ENCODE assay signal across 20 cellular contexts in genomic region chr15:93476491-93477176, GRCh38.
A peak's percentile ranks its signal among the peaks of the same experiment; 100 is the strongest.
DNase-seq lines count a peak whose midpoint lies in the region; ATAC-seq and TF ChIP-seq lines count a peak whose summit lies in the region.
"Had no signal": no experiment of that assay in that cellular context is flagged by ENCODE, and none has a peak within 500 bp of the region (broad histone marks: within the 10 kb centered on the region; RNA-seq: fewer than 3 reads in every experiment).

No MANE protein-coding gene starts in this region.

- POLR2A ChIA-PET in MCF 10A (lab: Yijun Ruan, JAX) = no interaction called here

- H2AK5ac ChIP-seq in neuronal stem cell (ENCODE audit: low read depth, low read length) = no peak overlapping the region

- H3K18ac ChIP-seq in neuronal stem cell (ENCODE audit: low read length) = no peak overlapping the region

- H3K4me3 Mint-ChIP-seq in MCF 10A (ENCODE audit: unreplicated experiment) (no peak overlapping the region), endodermal cell (no peak overlapping the region)
- H3K4me3 Mint-ChIP-seq: B cell; CD4-positive, CD25-positive, alpha-beta regulatory T cell had no signal

- no peak overlapping the region for H2BK5ac ChIP-seq in neuronal stem cell (ENCODE audit: low read length)

- no peak overlapping the region for H2BK15ac ChIP-seq in neuronal stem cell (ENCODE audit: low read length)

- WGBS in endodermal cell (ENCODE audit: insufficient coverage in 1 of 2, insufficient read length in 1 of 2), 2 experiments = 63 to 75% methylated on average over 3 to 8 of the region's 8 CpGs
- no CpG with 5 or more reads among the region's 8 CpGs for WGBS in iPS DF 6.9 (ENCODE audit: insufficient coverage, insufficient read length)
- no CpG with 5 or more reads among the region's 8 CpGs for WGBS in neuronal stem cell (ENCODE audit: extremely low coverage in 2 of 2, insufficient read length in 2 of 2, insufficient replicate concordance in 1 of 2), 2 donors

- H3K36me3 Mint-ChIP-seq in MCF 10A (ENCODE audit: insufficient read depth, unreplicated experiment) = peaks cover 7% of the 10 kb centered on the region
- peaks cover 4% of the 10 kb centered on the region for H3K36me3 Mint-ChIP-seq in endodermal cell (ENCODE audit: low read depth)
- H3K36me3 Mint-ChIP-seq: CD4-positive, CD25-positive, alpha-beta regulatory T cell had no signal

- no peak overlapping the region for H2AFZ ChIP-seq in neuronal stem cell (ENCODE audit: low read length)
- H2AFZ ChIP-seq: PC-9 had no signal

- no peak overlapping the region for H3K9ac ChIP-seq in endodermal cell (ENCODE audit: extremely low read depth, low read length, poor library complexity, severe bottlenecking)
- H3K9ac ChIP-seq in neuronal stem cell (ENCODE audit: low read depth, low read length, poor library complexity) = no peak overlapping the region

- H3K27me3 Mint-ChIP-seq in MCF 10A (ENCODE audit: insufficient read depth, unreplicated experiment) = no peaks in the 10 kb centered on the region
- H3K27me3 Mint-ChIP-seq in endodermal cell (ENCODE audit: insufficient read depth) = peaks cover 9% of the 10 kb centered on the region
- H3K27me3 Mint-ChIP-seq: B cell; CD4-positive, CD25-positive, alpha-beta regulatory T cell had no signal

- H4K8ac ChIP-seq in neuronal stem cell (ENCODE audit: low read depth, low read length) = no peak overlapping the region

- no peak overlapping the region for H4K91ac ChIP-seq in neuronal stem cell (ENCODE audit: low read depth, low read length, poor library complexity)

- H3K36me3 ChIP-seq in breast epithelium (no peaks in the 10 kb centered on the region), endodermal cell (ENCODE audit: control insufficient read depth, insufficient read depth, low read length) (no peaks in the 10 kb centered on the region), iPS DF 6.9 (ENCODE audit: control insufficient read depth, insufficient read depth, low read length) (no peaks in the 10 kb centered on the region), neuronal stem cell (replicated peaks in 1 of 2; ENCODE audit: control insufficient read depth in 2 of 2, insufficient read depth in 2 of 2, low read length in 2 of 2) (peaks cover 0 to 19% of the 10 kb centered on the region in 2 donors)

- ATAC-seq in GM18520 (IDR thresholded peaks at IDR 0.05; ENCODE audit: unreplicated experiment) (no peak), GM18505 (IDR thresholded peaks at IDR 0.05; ENCODE audit: unreplicated experiment) (no peak)
- ATAC-seq: HepG2 had no signal

- no peak overlapping the region for H2BK120ac ChIP-seq in neuronal stem cell (ENCODE audit: low read depth, low read length)

- H3K27ac ChIP-seq in breast epithelium (no peak overlapping the region), endodermal cell (ENCODE audit: low read depth, low read length) (peak overlapping the region; percentile 42), iPS DF 6.9 (ENCODE audit: low read length) (peak overlapping the region; percentile 78), neuronal stem cell (replicated peaks; ENCODE audit: low read length) (peak overlapping the region; percentile 84)
- H3K27ac ChIP-seq: 22Rv1, PC-9 had no signal

- H3K9me3 Mint-ChIP-seq in MCF 10A (ENCODE audit: unreplicated experiment) (no peaks in the 10 kb centered on the region), endodermal cell (peaks cover 9% of the 10 kb centered on the region)

- H3K4me3 ChIP-seq in breast epithelium = no peak overlapping the region
- no peak overlapping the region for H3K4me3 ChIP-seq in endodermal cell (ENCODE audit: low read length)
- H3K4me3 ChIP-seq in iPS DF 6.9 (ENCODE audit: low read length) = no peak overlapping the region
- H3K4me3 ChIP-seq in neuronal stem cell (ENCODE audit: low read length in 2 of 2) = no peak overlapping the region
- H3K4me3 ChIP-seq: PC-9 had no signal

- TF ChIP-seq POLR2A in breast epithelium (IDR thresholded peaks at IDR 0.05) = no peak
- no peak for TF ChIP-seq POLR2A in GM18505 (IDR thresholded peaks at IDR 0.05; ENCODE audit: borderline replicate concordance, extremely low read depth, insufficient read depth, insufficient read length)

- H3K14ac ChIP-seq in neuronal stem cell (ENCODE audit: low read length) = no peak overlapping the region

- H3K9me3 ChIP-seq in breast epithelium (no peaks in the 10 kb centered on the region), endodermal cell (ENCODE audit: control insufficient read depth, low read length) (peaks cover 8% of the 10 kb centered on the region), iPS DF 6.9 (ENCODE audit: control insufficient read depth, insufficient read depth, low read length) (no peaks in the 10 kb centered on the region), neuronal stem cell (replicated peaks in 1 of 2; ENCODE audit: control insufficient read depth in 2 of 2, insufficient read depth in 1 of 2, low read depth in 1 of 2, low read length in 2 of 2) (peaks cover 0 to 27% of the 10 kb centered on the region in 2 donors)
- H3K9me3 ChIP-seq: Caco-2 had no signal

- no peak overlapping the region for H3K4me2 ChIP-seq in neuronal stem cell (ENCODE audit: insufficient read depth, low read length, poor library complexity, severe bottlenecking)
- H3K4me2 ChIP-seq: PC-9 had no signal

- no peak for TF ChIP-seq CTCF in MCF 10A (IDR thresholded peaks at IDR 0.05; ENCODE audit: unreplicated experiment)
- no peak for TF ChIP-seq CTCF in breast epithelium (IDR thresholded peaks at IDR 0.05)
- TF ChIP-seq CTCF in endodermal cell (conservative IDR thresholded peaks at IDR 0.05) = no peak

- H3K27ac Mint-ChIP-seq in MCF 10A (ENCODE audit: low read depth, unreplicated experiment) = peak overlapping the region; percentile 33
- H3K27ac Mint-ChIP-seq in endodermal cell = peak overlapping the region; percentile 12
- H3K27ac Mint-ChIP-seq: B cell; CD4-positive, CD25-positive, alpha-beta regulatory T cell had no signal

- no peak overlapping the region for H3K4ac ChIP-seq in neuronal stem cell (ENCODE audit: low read length)

- no peak overlapping the region for H3K23ac ChIP-seq in neuronal stem cell (ENCODE audit: low read depth, low read length, poor library complexity)

- no peak overlapping the region for H2BK12ac ChIP-seq in neuronal stem cell (ENCODE audit: low read length)

- BruUV-seq in MCF 10A (replicated peaks; lab: Mats Ljungman, UMichigan) = no TSS peak

- H3K4me1 ChIP-seq in breast epithelium (no peaks in the 10 kb centered on the region), endodermal cell (ENCODE audit: control insufficient read depth, insufficient read depth, low read length) (peaks cover 3% of the 10 kb centered on the region), iPS DF 6.9 (ENCODE audit: control insufficient read depth, insufficient read depth, low read length) (peaks cover 15% of the 10 kb centered on the region), neuronal stem cell (ENCODE audit: control insufficient read depth in 2 of 2, insufficient read depth in 1 of 2, low read depth in 1 of 2, low read length in 2 of 2) (peaks cover 15 to 20% of the 10 kb centered on the region in 2 donors)

- peaks cover 8% of the 10 kb centered on the region for H3K4me1 Mint-ChIP-seq in MCF 10A (ENCODE audit: insufficient read depth, unreplicated experiment)
- H3K4me1 Mint-ChIP-seq in endodermal cell = peaks cover 32% of the 10 kb centered on the region
- H3K4me1 Mint-ChIP-seq: B cell; CD4-positive, CD25-positive, alpha-beta regulatory T cell had no signal

- H3K79me1 ChIP-seq in neuronal stem cell (ENCODE audit: low read depth, low read length) = no peaks in the 10 kb centered on the region

- intact Hi-C loops in MCF 10A (cut with micrococcal nuclease) (no loop called here), breast epithelium (cut with DNase I; ENCODE audit: low total_unique reads) (no loop called here)

- no peaks in the 10 kb centered on the region for H3K27me3 ChIP-seq in breast epithelium
- H3K27me3 ChIP-seq in endodermal cell (ENCODE audit: control insufficient read depth, insufficient read depth, low read length, poor library complexity, severe bottlenecking) = peaks cover 12% of the 10 kb centered on the region
- H3K27me3 ChIP-seq in iPS DF 6.9 (ENCODE audit: control insufficient read depth, insufficient read depth, low read length) = no peaks in the 10 kb centered on the region; the same call in 1 of the 2 replicates
- H3K27me3 ChIP-seq in neuronal stem cell (ENCODE audit: control insufficient read depth in 3 of 3, insufficient read depth in 3 of 3, low read depth in 1 of 3, low read length in 3 of 3) = no peaks in the 10 kb centered on the region

- CTCF ChIA-PET in MCF 10A (lab: Yijun Ruan, JAX) = no interaction called here

- DNase-seq in MCF 10A (ENCODE audit: unreplicated experiment) (peak; percentile 17), breast epithelium (ENCODE audit: low spot score in 2 of 2) (no peak), endodermal cell (no peak), iPS DF 6.9 (ENCODE audit: low read depth, low spot score) (no peak), neuronal stem cell (ENCODE audit: low spot score) (no peak)
- no peak for DNase-seq in effector CD8-positive, alpha-beta T cell (lab: John Stamatoyannopoulos, UW)
- DNase-seq: Caco-2; CD4-positive, CD25-positive, alpha-beta regulatory T cell; DMS153; KG1; NCI-H1092; NCI-H1694; NCI-H510A treated with DMSO at 0.1 percent for 48 hours; NCI-H82; PC-9 had no signal

Comparison
In these comparisons a context has a peak if more than half of its experiments do, and no peak if none do; other contexts are left out.
1. H3K27ac ChIP-seq: peak in endodermal cell (single experiment), iPS DF 6.9 (single experiment) and neuronal stem cell (single experiment); none in breast epithelium (0 of 2).